Comparison of ENCODE assay signal across 11 cellular contexts in the genomic region with DNA sequence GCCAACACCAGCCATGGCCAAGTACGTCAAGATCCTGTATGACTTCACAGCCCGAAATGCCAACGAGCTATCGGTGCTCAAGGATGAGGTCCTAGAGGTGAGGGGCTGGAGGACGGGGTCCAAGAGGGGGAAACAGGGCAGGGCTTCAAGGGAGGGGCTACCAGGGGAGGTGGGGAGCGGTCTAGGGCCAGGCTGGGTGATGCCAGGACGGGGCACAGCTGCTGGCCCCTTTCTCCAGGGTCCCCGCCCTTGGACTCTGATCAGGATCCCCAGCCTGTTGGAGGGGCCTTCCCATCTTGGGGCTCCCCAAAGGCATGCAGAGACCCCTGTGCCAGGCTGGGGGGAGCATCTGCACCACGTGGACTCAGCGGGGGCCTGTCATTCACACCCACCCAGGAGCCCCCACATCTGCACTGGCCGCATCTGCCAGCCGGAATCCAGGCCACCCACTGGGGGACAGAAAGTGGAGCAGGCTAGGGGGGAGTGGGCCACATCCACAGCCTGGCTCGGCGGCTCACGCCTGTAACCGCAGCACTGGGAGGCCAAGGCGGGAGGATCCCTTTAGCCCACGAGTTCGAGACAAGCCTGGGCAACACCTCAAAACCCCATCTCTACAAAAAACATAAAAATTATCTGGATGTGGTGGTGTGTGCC. TPM values are rescaled to one million over a fixed set of nuclear protein-coding genes. Genes with fewer than 3 reads are reported as not detected.
DNase-seq lines count a peak whose midpoint lies in the region; ATAC-seq and TF ChIP-seq lines count a peak whose summit lies in the region.
"Had no signal": no experiment of that assay in that cellular context is flagged by ENCODE, and none has a peak within 500 bp of the region (broad histone marks: within the 10 kb centered on the region; RNA-seq: fewer than 3 reads in every experiment).

No MANE protein-coding gene starts in this region.

- H3K9me3 Mint-ChIP-seq in MCF 10A (ENCODE audit: unreplicated experiment) (no peaks in the 10 kb centered on the region), type B pancreatic cell (no peaks in the 10 kb centered on the region)

- no peak for ATAC-seq in T-helper 17 cell
- ATAC-seq: Right ventricle myocardium inferior had no signal

- DNase-seq in MCF 10A (ENCODE audit: unreplicated experiment) (no peak), breast epithelium (ENCODE audit: low spot score in 2 of 2) (no peak), T-helper 17 cell (no peak), iPS-NIHi11 (ENCODE audit: low spot score) (peak; percentile 2), type B pancreatic cell (ENCODE audit: extremely low spot score, unreplicated experiment) (peak; percentile 68), dedifferentiated amniotic fluid mesenchymal stem cell (ENCODE audit: extremely low spot score) (no peak), A673 (ENCODE audit: low spot score) (no peak), NCI-H2107 treated with DMSO at 0.1 percent for 48 hours (lab: John Stamatoyannopoulos, UW; ENCODE audit: unreplicated experiment) (no peak)
- DNase-seq: NCI-H187 had no signal

- H3K27ac ChIP-seq in breast epithelium (no peak overlapping the region), A673 (ENCODE audit: low read depth, low read length, poor library complexity, severe bottlenecking) (no peak overlapping the region)
- H3K27ac ChIP-seq: right atrium auricular region had no signal

- H3K4me1 Mint-ChIP-seq in MCF 10A (ENCODE audit: insufficient read depth, unreplicated experiment): peaks cover 9% of the 10 kb centered on the region
- H3K4me1 Mint-ChIP-seq in T-helper 17 cell: peaks cover 12% of the 10 kb centered on the region
- H3K4me1 Mint-ChIP-seq in type B pancreatic cell (ENCODE audit: unreplicated experiment): peaks cover 7% of the 10 kb centered on the region

- CTCF ChIA-PET in MCF 10A (lab: Yijun Ruan, JAX): interaction anchor here (0.9 to 3.6 kb wide), 5 partner anchors 13 to 29 kb away, joined by 4 to 18 read pairs (median 6); a partner anchor contains a TSS
- CTCF ChIA-PET in A673 (lab: Charles Lee): interaction anchor here (0.6 kb wide), 1 partner anchor 112 kb away, joined by 3 read pairs; no protein-coding TSS in a partner anchor

- H3K36me3 ChIP-seq in breast epithelium (no peaks in the 10 kb centered on the region), A673 (ENCODE audit: insufficient read depth, low read length, poor library complexity, severe bottlenecking) (no peaks in the 10 kb centered on the region)
- H3K36me3 ChIP-seq: right atrium auricular region had no signal

- H3K4me3 ChIP-seq in breast epithelium (no peak overlapping the region), A673 (ENCODE audit: low read depth, low read length, poor library complexity, severe bottlenecking) (no peak overlapping the region)

- H3K36me3 Mint-ChIP-seq in MCF 10A (ENCODE audit: insufficient read depth, unreplicated experiment) (peaks cover 46% of the 10 kb centered on the region), T-helper 17 cell (ENCODE audit: low read depth) (peaks cover 2% of the 10 kb centered on the region), type B pancreatic cell (no peaks in the 10 kb centered on the region)

- H3K27me3 Mint-ChIP-seq in MCF 10A (ENCODE audit: insufficient read depth, unreplicated experiment) (no peaks in the 10 kb centered on the region), T-helper 17 cell (peaks cover 6% of the 10 kb centered on the region), type B pancreatic cell (peaks cover 26% of the 10 kb centered on the region)

- H3K27ac Mint-ChIP-seq in MCF 10A (ENCODE audit: low read depth, unreplicated experiment): no peak overlapping the region
- no peak overlapping the region for H3K27ac Mint-ChIP-seq in T-helper 17 cell
- H3K27ac Mint-ChIP-seq in type B pancreatic cell: peak overlapping the region; percentile 39

- no peaks in the 10 kb centered on the region for H3K27me3 ChIP-seq in breast epithelium
- peaks cover 35% of the 10 kb centered on the region for H3K27me3 ChIP-seq in A673 (replicated peaks; ENCODE audit: insufficient read depth, low read depth, low read length, poor library complexity)

- intact Hi-C loops in MCF 10A (cut with micrococcal nuclease): loop anchor here (10.0 kb wide), 1 partner anchor 160 kb away; a partner anchor contains a TSS
- intact Hi-C loops in breast epithelium (cut with DNase I; ENCODE audit: low total_unique reads): no loop called here
- intact Hi-C loops in A673 (cut with micrococcal nuclease; ENCODE audit: unreplicated experiment): loop anchor here (5.0 to 10.0 kb wide), 2 partner anchors 63 to 170 kb away; no protein-coding TSS in a partner anchor

- H3K4me1 ChIP-seq in breast epithelium (peaks cover 5 to 25% of the 10 kb centered on the region in 2 donors), A673 (ENCODE audit: insufficient read depth, low read length, poor library complexity, severe bottlenecking) (no peaks in the 10 kb centered on the region)

- TF ChIP-seq POLR2A in breast epithelium (IDR thresholded peaks at IDR 0.05): no peak

- no peak for TF ChIP-seq CTCF in MCF 10A (IDR thresholded peaks at IDR 0.05; ENCODE audit: unreplicated experiment)
- TF ChIP-seq CTCF in breast epithelium (IDR thresholded peaks at IDR 0.05): no peak
- TF ChIP-seq CTCF in type B pancreatic cell (conservative IDR thresholded peaks at IDR 0.05): no peak
- TF ChIP-seq CTCF in A673 (conservative IDR thresholded peaks at IDR 0.05; ENCODE audit: low read depth, low read length): no peak

- H3K4me3 Mint-ChIP-seq in MCF 10A (ENCODE audit: unreplicated experiment): peak overlapping the region; percentile 29
- H3K4me3 Mint-ChIP-seq in T-helper 17 cell: peak overlapping the region; percentile 86
- H3K4me3 Mint-ChIP-seq in type B pancreatic cell: peak overlapping the region; percentile 68

- BruUV-seq in MCF 10A (replicated peaks; lab: Mats Ljungman, UMichigan) (no TSS peak), A673 (replicated peaks; lab: Mats Ljungman, UMichigan) (no TSS peak)

- H3K9me3 ChIP-seq in breast epithelium (no peaks in the 10 kb centered on the region), T-helper 17 cell (ENCODE audit: control insufficient read depth, low read length, poor library complexity, severe bottlenecking) (no peaks in the 10 kb centered on the region), A673 (ENCODE audit: low read depth, low read length, poor library complexity, severe bottlenecking) (no peaks in the 10 kb centered on the region)
- H3K9me3 ChIP-seq: right atrium auricular region had no signal

- POLR2A ChIA-PET in MCF 10A (lab: Yijun Ruan, JAX) (interaction anchor here (0.6 to 7.1 kb wide), 5 partner anchors 18 to 38 kb away, joined by 3 to 96 read pairs (median 4); a partner anchor contains a TSS), A673 (lab: Charles Lee; ENCODE audit: low non-redundant PET) (no interaction called here)

RNA-seq across cellular contexts. Expression of a gene that starts 18.8 kb away (rescaled TPM):
- total RNA-seq in MCF 10A (2022) (109 and 119 TPM in 2 replicates), breast epithelium (100 to 1,000 TPM in 2 of 3 donors, 1 to 10 TPM in 1; 6.1 to 151 (median 115) TPM), T-helper 17 cell (10 to 100 TPM in 1 of 2 donors, 1 to 10 TPM in 1; 6.8 to 11.7 TPM), type B pancreatic cell (ENCODE audit: low replicate concordance) (218 and 497 TPM in 2 replicates), A673 (2021) (0.66 and 0.90 TPM in 2 replicates)

RNA-seq across cellular contexts. Expression of a gene that starts 22.4 kb away (rescaled TPM):
- 93.8 and 137 TPM in 2 replicates for total RNA-seq in MCF 10A (2022)
- total RNA-seq in breast epithelium: 100 to 1,000 TPM; 137 to 239 (median 141) TPM
- 100 to 1,000 TPM in 1 of 2 donors, 10 to 100 TPM in 1; 60.4 to 102 TPM for total RNA-seq in T-helper 17 cell
- total RNA-seq in type B pancreatic cell (ENCODE audit: low replicate concordance): 189 and 288 TPM in 2 replicates
- total RNA-seq in A673 (2021): 173 and 175 TPM in 2 replicates

RNA-seq across cellular contexts. Expression of a gene that starts 29.2 kb away (rescaled TPM):
- total RNA-seq in MCF 10A (2022) (12.2 and 12.8 TPM in 2 replicates), breast epithelium (10 to 100 TPM; 25.9 to 51.8 (median 29.1) TPM), T-helper 17 cell (10 to 100 TPM; 20.8 to 21.3 TPM), type B pancreatic cell (ENCODE audit: low replicate concordance) (23.2 and 37.4 TPM in 2 replicates), A673 (2021) (13.6 and 17.6 TPM in 2 replicates)

RNA-seq across cellular contexts. Expression of a gene that starts 29.8 kb away (rescaled TPM):
- total RNA-seq in MCF 10A (2022): 46.8 and 54.1 TPM in 2 replicates
- 10 to 100 TPM; 25.3 to 42.6 (median 39.8) TPM for total RNA-seq in breast epithelium
- 10 to 100 TPM; 55.3 to 77.1 TPM for total RNA-seq in T-helper 17 cell
- 41.0 and 48.1 TPM in 2 replicates for total RNA-seq in type B pancreatic cell (ENCODE audit: low replicate concordance)
- total RNA-seq in A673 (2021): 56.3 and 56.7 TPM in 2 replicates

RNA-seq across cellular contexts. Expression of a gene that starts 52.4 kb away (rescaled TPM):
- total RNA-seq in MCF 10A (2022) (54.6 and 67.7 TPM in 2 replicates), breast epithelium (10 to 100 TPM in 2 of 3 donors, 1 to 10 TPM in 1; 9.9 to 17.4 (median 16.4) TPM), T-helper 17 cell (10 to 100 TPM; 36.7 to 44.3 TPM), type B pancreatic cell (ENCODE audit: low replicate concordance) (80.1 and 80.9 TPM in 2 replicates), A673 (2021) (81.3 and 82.9 TPM in 2 replicates)

Comparison
In these comparisons a context has a peak if more than half of its experiments do, and no peak if none do; other contexts are left out.
1. DNase-seq: peak in iPS-NIHi11 (single experiment) and type B pancreatic cell (single experiment); none in MCF 10A (single experiment), breast epithelium (0 of 2), T-helper 17 cell (0 of 3), dedifferentiated amniotic fluid mesenchymal stem cell (single experiment), A673 (single experiment) and NCI-H2107 treated with DMSO at 0.1 percent for 48 hours (single experiment).
2. H3K4me3 Mint-ChIP-seq: peak in every context shown above with its lines; median percentile 86 in T-helper 17 cell; 68 in type B pancreatic cell; 29 in MCF 10A.